1 cellular context compared by ENCODE assay signal in the genomic region with DNA sequence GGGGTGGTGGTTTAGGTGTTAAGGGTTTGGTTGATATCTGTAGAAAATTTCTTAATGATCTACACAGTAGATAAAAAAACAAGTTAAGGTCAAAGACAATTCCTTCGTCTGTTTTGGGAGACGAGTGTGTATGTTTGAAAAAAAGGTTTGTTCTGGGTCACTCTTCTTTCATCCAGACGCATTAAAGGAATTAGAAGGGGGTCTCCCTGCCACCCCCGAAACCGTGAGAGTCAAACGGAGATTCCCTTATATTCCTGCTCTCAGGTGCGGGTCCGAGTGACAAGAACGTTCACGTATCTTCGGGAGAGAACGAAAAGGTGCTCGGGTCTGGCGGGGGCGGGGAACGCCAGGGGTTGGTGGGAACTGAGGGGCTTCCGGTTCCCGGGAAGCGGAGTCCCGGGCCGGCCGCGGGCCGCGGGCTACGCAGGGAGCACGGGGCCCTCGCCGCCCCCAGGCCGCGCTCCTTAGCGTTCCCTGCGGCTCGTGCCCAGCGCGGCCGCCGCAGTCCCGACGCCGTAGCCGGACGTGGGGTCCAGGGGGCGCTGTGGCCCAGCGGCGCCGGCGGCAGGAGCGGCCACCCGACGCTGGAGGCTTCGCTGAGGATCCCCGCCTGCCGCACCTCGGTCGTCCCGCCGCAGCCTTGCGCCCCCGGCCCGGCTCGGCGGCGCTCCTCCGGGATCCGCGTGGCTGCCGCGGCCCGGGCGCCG.
TF ChIP-seq lines count a peak whose summit lies in the region.

A gene with protein sequence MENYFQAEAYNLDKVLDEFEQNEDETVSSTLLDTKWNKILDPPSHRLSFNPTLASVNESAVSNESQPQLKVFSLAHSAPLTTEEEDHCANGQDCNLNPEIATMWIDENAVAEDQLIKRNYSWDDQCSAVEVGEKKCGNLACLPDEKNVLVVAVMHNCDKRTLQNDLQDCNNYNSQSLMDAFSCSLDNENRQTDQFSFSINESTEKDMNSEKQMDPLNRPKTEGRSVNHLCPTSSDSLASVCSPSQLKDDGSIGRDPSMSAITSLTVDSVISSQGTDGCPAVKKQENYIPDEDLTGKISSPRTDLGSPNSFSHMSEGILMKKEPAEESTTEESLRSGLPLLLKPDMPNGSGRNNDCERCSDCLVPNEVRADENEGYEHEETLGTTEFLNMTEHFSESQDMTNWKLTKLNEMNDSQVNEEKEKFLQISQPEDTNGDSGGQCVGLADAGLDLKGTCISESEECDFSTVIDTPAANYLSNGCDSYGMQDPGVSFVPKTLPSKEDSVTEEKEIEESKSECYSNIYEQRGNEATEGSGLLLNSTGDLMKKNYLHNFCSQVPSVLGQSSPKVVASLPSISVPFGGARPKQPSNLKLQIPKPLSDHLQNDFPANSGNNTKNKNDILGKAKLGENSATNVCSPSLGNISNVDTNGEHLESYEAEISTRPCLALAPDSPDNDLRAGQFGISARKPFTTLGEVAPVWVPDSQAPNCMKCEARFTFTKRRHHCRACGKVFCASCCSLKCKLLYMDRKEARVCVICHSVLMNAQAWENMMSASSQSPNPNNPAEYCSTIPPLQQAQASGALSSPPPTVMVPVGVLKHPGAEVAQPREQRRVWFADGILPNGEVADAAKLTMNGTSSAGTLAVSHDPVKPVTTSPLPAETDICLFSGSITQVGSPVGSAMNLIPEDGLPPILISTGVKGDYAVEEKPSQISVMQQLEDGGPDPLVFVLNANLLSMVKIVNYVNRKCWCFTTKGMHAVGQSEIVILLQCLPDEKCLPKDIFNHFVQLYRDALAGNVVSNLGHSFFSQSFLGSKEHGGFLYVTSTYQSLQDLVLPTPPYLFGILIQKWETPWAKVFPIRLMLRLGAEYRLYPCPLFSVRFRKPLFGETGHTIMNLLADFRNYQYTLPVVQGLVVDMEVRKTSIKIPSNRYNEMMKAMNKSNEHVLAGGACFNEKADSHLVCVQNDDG (N-terminal part only) (plus strand): TSS at position 577 of the 707 bp plus-strand sequence. CDS start 91,118 bp downstream, outside the sequence.

TF ChIP-seq in K562, 482 proteins besides CTCF, POLR2A, EP300 and RAD21 (continued from another document and continues in another):
- TF ChIP-seq, protein P1, sequence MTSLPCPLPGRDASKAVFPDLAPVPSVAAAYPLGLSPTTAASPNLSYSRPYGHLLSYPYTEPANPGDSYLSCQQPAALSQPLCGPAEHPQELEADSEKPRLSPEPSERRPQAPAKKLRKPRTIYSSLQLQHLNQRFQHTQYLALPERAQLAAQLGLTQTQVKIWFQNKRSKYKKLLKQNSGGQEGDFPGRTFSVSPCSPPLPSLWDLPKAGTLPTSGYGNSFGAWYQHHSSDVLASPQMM (CRISPR knock-in tag; IDR thresholded peaks at IDR 0.05), result no peak
- TF ChIP-seq CEBPG (CRISPR knock-in tag; IDR thresholded peaks at IDR 0.05), result no peak
- no peak for TF ChIP-seq CEBPG (tag; conservative IDR thresholded peaks at IDR 0.05 in 1 of 2, IDR thresholded peaks at IDR 0.05 in 1 of 2)
- no peak for TF ChIP-seq TAL1 (IDR thresholded peaks at IDR 0.05)
- TF ChIP-seq, protein P2, sequence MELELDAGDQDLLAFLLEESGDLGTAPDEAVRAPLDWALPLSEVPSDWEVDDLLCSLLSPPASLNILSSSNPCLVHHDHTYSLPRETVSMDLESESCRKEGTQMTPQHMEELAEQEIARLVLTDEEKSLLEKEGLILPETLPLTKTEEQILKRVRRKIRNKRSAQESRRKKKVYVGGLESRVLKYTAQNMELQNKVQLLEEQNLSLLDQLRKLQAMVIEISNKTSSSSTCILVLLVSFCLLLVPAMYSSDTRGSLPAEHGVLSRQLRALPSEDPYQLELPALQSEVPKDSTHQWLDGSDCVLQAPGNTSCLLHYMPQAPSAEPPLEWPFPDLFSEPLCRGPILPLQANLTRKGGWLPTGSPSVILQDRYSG (tag; conservative IDR thresholded peaks at IDR 0.05; ENCODE audit: low read depth), result no peak
- no peak for TF ChIP-seq ESRRB (CRISPR knock-in tag; IDR thresholded peaks at IDR 0.05; ENCODE audit: borderline replicate concordance)
- TF ChIP-seq ZNF644 (tag; IDR thresholded peaks at IDR 0.05; ENCODE audit: low read depth), result no peak
- peak; percentile 66 for TF ChIP-seq GABPA (tag; conservative IDR thresholded peaks at IDR 0.05; ENCODE audit: low read depth)
- TF ChIP-seq, protein P3, sequence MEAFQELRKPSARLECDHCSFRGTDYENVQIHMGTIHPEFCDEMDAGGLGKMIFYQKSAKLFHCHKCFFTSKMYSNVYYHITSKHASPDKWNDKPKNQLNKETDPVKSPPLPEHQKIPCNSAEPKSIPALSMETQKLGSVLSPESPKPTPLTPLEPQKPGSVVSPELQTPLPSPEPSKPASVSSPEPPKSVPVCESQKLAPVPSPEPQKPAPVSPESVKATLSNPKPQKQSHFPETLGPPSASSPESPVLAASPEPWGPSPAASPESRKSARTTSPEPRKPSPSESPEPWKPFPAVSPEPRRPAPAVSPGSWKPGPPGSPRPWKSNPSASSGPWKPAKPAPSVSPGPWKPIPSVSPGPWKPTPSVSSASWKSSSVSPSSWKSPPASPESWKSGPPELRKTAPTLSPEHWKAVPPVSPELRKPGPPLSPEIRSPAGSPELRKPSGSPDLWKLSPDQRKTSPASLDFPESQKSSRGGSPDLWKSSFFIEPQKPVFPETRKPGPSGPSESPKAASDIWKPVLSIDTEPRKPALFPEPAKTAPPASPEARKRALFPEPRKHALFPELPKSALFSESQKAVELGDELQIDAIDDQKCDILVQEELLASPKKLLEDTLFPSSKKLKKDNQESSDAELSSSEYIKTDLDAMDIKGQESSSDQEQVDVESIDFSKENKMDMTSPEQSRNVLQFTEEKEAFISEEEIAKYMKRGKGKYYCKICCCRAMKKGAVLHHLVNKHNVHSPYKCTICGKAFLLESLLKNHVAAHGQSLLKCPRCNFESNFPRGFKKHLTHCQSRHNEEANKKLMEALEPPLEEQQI (IDR thresholded peaks at IDR 0.05), result no peak
- TF ChIP-seq BRD9 (IDR thresholded peaks at IDR 0.05; ENCODE audit: low read depth, partially characterized antibody), result no peak
- TF ChIP-seq MEIS2 (IDR thresholded peaks at IDR 0.05; ENCODE audit: partially characterized antibody), result no peak
- no peak for TF ChIP-seq ZNF668 (CRISPR knock-in tag; IDR thresholded peaks at IDR 0.05)
- no peak for TF ChIP-seq TAF7 (tag; IDR thresholded peaks at IDR 0.05)
- TF ChIP-seq, protein P4, sequence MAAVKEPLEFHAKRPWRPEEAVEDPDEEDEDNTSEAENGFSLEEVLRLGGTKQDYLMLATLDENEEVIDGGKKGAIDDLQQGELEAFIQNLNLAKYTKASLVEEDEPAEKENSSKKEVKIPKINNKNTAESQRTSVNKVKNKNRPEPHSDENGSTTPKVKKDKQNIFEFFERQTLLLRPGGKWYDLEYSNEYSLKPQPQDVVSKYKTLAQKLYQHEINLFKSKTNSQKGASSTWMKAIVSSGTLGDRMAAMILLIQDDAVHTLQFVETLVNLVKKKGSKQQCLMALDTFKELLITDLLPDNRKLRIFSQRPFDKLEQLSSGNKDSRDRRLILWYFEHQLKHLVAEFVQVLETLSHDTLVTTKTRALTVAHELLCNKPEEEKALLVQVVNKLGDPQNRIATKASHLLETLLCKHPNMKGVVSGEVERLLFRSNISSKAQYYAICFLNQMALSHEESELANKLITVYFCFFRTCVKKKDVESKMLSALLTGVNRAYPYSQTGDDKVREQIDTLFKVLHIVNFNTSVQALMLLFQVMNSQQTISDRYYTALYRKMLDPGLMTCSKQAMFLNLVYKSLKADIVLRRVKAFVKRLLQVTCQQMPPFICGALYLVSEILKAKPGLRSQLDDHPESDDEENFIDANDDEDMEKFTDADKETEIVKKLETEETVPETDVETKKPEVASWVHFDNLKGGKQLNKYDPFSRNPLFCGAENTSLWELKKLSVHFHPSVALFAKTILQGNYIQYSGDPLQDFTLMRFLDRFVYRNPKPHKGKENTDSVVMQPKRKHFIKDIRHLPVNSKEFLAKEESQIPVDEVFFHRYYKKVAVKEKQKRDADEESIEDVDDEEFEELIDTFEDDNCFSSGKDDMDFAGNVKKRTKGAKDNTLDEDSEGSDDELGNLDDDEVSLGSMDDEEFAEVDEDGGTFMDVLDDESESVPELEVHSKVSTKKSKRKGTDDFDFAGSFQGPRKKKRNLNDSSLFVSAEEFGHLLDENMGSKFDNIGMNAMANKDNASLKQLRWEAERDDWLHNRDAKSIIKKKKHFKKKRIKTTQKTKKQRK (IDR thresholded peaks at IDR 0.05; ENCODE audit: borderline replicate concordance, low read depth, low read length), result no peak
- no peak for TF ChIP-seq ZNF830 (CRISPR knock-in tag; IDR thresholded peaks at IDR 0.05)
- no peak for TF ChIP-seq ZBTB43 (CRISPR knock-in tag; IDR thresholded peaks at IDR 0.05)
- no peak for TF ChIP-seq RFX7 (CRISPR knock-in tag; IDR thresholded peaks at IDR 0.05)
- no peak for TF ChIP-seq POU5F1 (IDR thresholded peaks at IDR 0.05; ENCODE audit: borderline replicate concordance, low read depth, low read length, partially characterized antibody)
- TF ChIP-seq NKRF (IDR thresholded peaks at IDR 0.05; ENCODE audit: borderline replicate concordance), result no peak
- no peak for TF ChIP-seq ATF2 (CRISPR knock-in tag; IDR thresholded peaks at IDR 0.05)
- no peak for TF ChIP-seq MIER1 (IDR thresholded peaks at IDR 0.05; ENCODE audit: low read depth)
- TF ChIP-seq ZNF282 (CRISPR knock-in tag; IDR thresholded peaks at IDR 0.05), result no peak
- TF ChIP-seq CREB5 (CRISPR knock-in tag; IDR thresholded peaks at IDR 0.05), result no peak
- TF ChIP-seq POLR2AphosphoS2 (IDR thresholded peaks at IDR 0.05; ENCODE audit: low read length), result no peak
- no peak for TF ChIP-seq SPI1 (IDR thresholded peaks at IDR 0.05; ENCODE audit: borderline replicate concordance, low read depth, low read length)
- TF ChIP-seq HDAC2 (IDR thresholded peaks at IDR 0.05), result 0 out of 2 replicates have a peak, but pooled peaks have one; percentile 12
- no peak for TF ChIP-seq GTF2A2 (tag; IDR thresholded peaks at IDR 0.05)
- peak; percentile 81 for TF ChIP-seq MYC (IDR thresholded peaks at IDR 0.05; ENCODE audit: low read depth, low read length)
- no peak for TF ChIP-seq MYC (CRISPR knock-in tag; IDR thresholded peaks at IDR 0.05; ENCODE audit: borderline replicate concordance, low read depth)
- no peak for TF ChIP-seq SP1 (CRISPR knock-in tag; IDR thresholded peaks at IDR 0.05)
- no peak for TF ChIP-seq KDM4B (IDR thresholded peaks at IDR 0.05; ENCODE audit: borderline replicate concordance in 2 of 2, low read depth in 1 of 2)
- no peak for TF ChIP-seq SMAD3 (CRISPR knock-in tag; conservative IDR thresholded peaks at IDR 0.05)
- no peak for TF ChIP-seq RUNX1 (IDR thresholded peaks at IDR 0.05; ENCODE audit: low read depth)
- no peak for TF ChIP-seq U2AF1 (optimal IDR thresholded peaks at IDR 0.05; ENCODE audit: low read depth, low read length)
- TF ChIP-seq ADNP (tag; IDR thresholded peaks at IDR 0.05), result peak; percentile 32; the same call in 1 of the 2 replicates
- TF ChIP-seq EZH2 (IDR thresholded peaks at IDR 0.05; ENCODE audit: borderline replicate concordance, low read depth, low read length), result no peak
- TF ChIP-seq BRD4 (IDR thresholded peaks at IDR 0.05), result no peak
- TF ChIP-seq NCOA4 (IDR thresholded peaks at IDR 0.05; ENCODE audit: partially characterized antibody), result no peak
- TF ChIP-seq EGR1 (conservative IDR thresholded peaks at IDR 0.05), result peak; percentile 46
